In genomic region chr20:17566345-17566744, GRCh38 we compare ENCODE assay signal across 18 cellular contexts.
"Had no signal": no experiment of that assay in that cellular context is flagged by ENCODE, and none has a peak within 500 bp of the region (broad histone marks: within the 10 kb centered on the region; RNA-seq: fewer than 3 reads in every experiment).

No MANE protein-coding gene starts in this region.

- FAIRE-seq: frontal cortex, pancreas, TTC549 had no signal

- H3K9me3 Mint-ChIP-seq: activated naive CD4-positive, alpha-beta T cell treated with anti-CD3 and anti-CD28 coated beads, Interleukin-2, amount 50 U/mL, for 72 hours; activated T-cell treated with anti-CD3 and anti-CD28 coated beads, Interleukin-2, amount 50 U/mL, for 24 hours; neural progenitor cell; stimulated activated naive CD8-positive, alpha-beta T cell treated with anti-CD3 and anti-CD28 coated beads, Interleukin-15, amount 100 ng/mL, for 72 hours had no signal

- H3K36me3 Mint-ChIP-seq: neural progenitor cell had no signal

- H3K27ac ChIP-seq: left lung, neural progenitor cell, pancreas had no signal

- H3K4me3 Mint-ChIP-seq: activated T-cell treated with anti-CD3 and anti-CD28 coated beads, Interleukin-2, amount 50 U/mL, for 24 hours; neural progenitor cell; stimulated activated naive CD8-positive, alpha-beta T cell treated with anti-CD3 and anti-CD28 coated beads, Interleukin-15, amount 100 ng/mL, for 72 hours had no signal

- H3K27ac Mint-ChIP-seq: activated naive CD4-positive, alpha-beta T cell treated with anti-CD3 and anti-CD28 coated beads, Interleukin-2, amount 50 U/mL, for 72 hours; activated T-cell treated with anti-CD3 and anti-CD28 coated beads, Interleukin-2, amount 50 U/mL, for 24 hours; neural progenitor cell had no signal

- H3K4me3 ChIP-seq: left lung, neural progenitor cell, pancreas, tibial nerve had no signal

- H3K9me3 ChIP-seq: left lung, pancreas, tibial nerve had no signal

- H3K36me3 ChIP-seq: left lung, neural progenitor cell, pancreas, tibial nerve had no signal

- DNase-seq: activated CD4-positive, alpha-beta T cell treated with anti-CD3 and anti-CD28 coated beads, Interleukin-2, amount 50 U/mL, for 4 hours; activated effector memory CD4-positive, alpha-beta T cell treated with anti-CD3 and anti-CD28 coated beads, Interleukin-2, amount 50 U/mL, for 16 hours; activated T-cell treated with anti-CD3 and anti-CD28 coated beads, Interleukin-2, amount 50 U/mL, for 24 hours; amniotic stem cell; brain microvascular endothelial cell; islet precursor cell; left lung; mesendoderm; pancreas; stimulated activated CD4-positive, alpha-beta T cell treated with anti-CD3 and anti-CD28 coated beads, Interleukin-15, amount 100 ng/mL, for 24 hours; stimulated activated CD4-positive, alpha-beta T cell treated with anti-CD3 and anti-CD28 coated beads, Interleukin-4, amount 100 ng/mL, for 24 hours; stimulated activated naive CD8-positive, alpha-beta T cell treated with anti-CD3 and anti-CD28 coated beads, Interleukin-15, amount 100 ng/mL, for 72 hours; T-helper 2 cell had no signal

- H3K27me3 ChIP-seq: brain microvascular endothelial cell, pancreas, tibial nerve had no signal
